ENCODE assay signal across 9 cellular contexts in the genomic region with DNA sequence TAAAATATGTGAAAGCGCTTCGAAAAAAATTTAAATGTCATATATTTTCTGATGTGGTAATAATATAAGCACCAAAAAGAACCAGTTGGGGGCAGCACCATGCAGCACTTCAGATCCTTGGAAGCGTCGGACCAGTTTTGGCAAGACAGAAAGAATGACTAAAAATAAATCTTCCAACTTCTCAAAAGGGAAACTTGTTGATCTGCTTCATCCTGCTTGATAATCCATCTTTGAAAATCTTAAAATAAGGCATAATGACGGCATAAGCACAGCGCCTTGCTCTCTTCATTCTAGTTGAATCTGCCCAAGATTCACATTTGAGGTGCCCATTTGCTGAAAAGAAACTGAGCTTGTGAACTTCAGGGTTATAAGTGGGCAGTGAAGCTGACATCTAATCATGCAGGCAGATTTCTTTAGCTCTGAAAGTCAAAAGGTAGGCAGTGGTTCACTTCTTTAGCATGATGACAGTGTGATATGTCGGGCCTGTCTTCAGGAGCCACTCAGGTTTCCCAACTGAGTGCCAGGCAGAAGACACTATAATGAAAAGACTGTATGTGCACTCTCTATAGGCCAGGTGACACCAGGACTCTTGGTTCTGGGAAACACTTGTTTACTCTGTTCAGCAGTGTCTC. TPM values are rescaled to one million over a fixed set of nuclear protein-coding genes. Genes with fewer than 3 reads are reported as not detected.
DNase-seq lines count a peak whose midpoint lies in the region; ATAC-seq and TF ChIP-seq lines count a peak whose summit lies in the region.
"Had no signal": no experiment of that assay in that cellular context is flagged by ENCODE, and none has a peak within 500 bp of the region (broad histone marks: within the 10 kb centered on the region; RNA-seq: fewer than 3 reads in every experiment).

No MANE protein-coding gene starts in this region.

- no peak overlapping the region for H3K4me3 Mint-ChIP-seq in activated T-cell treated with anti-CD3 and anti-CD28 coated beads, Interleukin-2, amount 50 U/mL, for 24 hours

- H2AFZ ChIP-seq in neuron (ENCODE audit: low read depth, low read length): peak overlapping the region; percentile 8

- H3K36me3 Mint-ChIP-seq in activated T-cell treated with anti-CD3 and anti-CD28 coated beads, Interleukin-2, amount 50 U/mL, for 24 hours (ENCODE audit: low read depth): no peaks in the 10 kb centered on the region

- peak; percentile 72 for TF ChIP-seq CTCF in GM13977 (IDR thresholded peaks at IDR 0.05; ENCODE audit: extremely low read depth, insufficient read depth, missing control alignments)
- TF ChIP-seq CTCF in upper lobe of left lung (IDR thresholded peaks at IDR 0.05): peak; percentile 22 to 67 (median 56)

- H3K27ac Mint-ChIP-seq in activated T-cell treated with anti-CD3 and anti-CD28 coated beads, Interleukin-2, amount 50 U/mL, for 24 hours: no peak overlapping the region

- TF ChIP-seq POLR2A in upper lobe of left lung (IDR thresholded peaks at IDR 0.05): no peak

- DNase-seq in AG08396 (ENCODE audit: low spot score) (peak; percentile 40), GM13977 (ENCODE audit: low spot score) (no peak), NCI-H526 (lab: John Stamatoyannopoulos, UW) (peak; percentile 42 to 83), fibroblast of peridontal ligament (ENCODE audit: extremely low read depth) (peak; percentile 90), upper lobe of left lung (peak in 1 of 2 donors; percentile 57)
- peak; percentile 60 for DNase-seq in activated T-cell treated with anti-CD3 and anti-CD28 coated beads, Interleukin-2, amount 50 U/mL, for 24 hours

- H3K4me1 ChIP-seq in neuron (ENCODE audit: insufficient read depth, low read length): peaks cover 4% of the 10 kb centered on the region
- peaks cover 10 to 19% (median 15%) of the 10 kb centered on the region in 4 donors for H3K4me1 ChIP-seq in upper lobe of left lung

- ATAC-seq in upper lobe of left lung (ENCODE audit: low FRiP score in 2 of 2): peak; percentile 46 to 88
- ATAC-seq in GM21360 (IDR thresholded peaks at IDR 0.05; ENCODE audit: unreplicated experiment): no peak

- no peak for TF ChIP-seq EP300 in upper lobe of left lung (IDR thresholded peaks at IDR 0.05)

- WGBS in upper lobe of left lung, 2 donors: 19 to 24% methylated on average over 7 of the region's 7 CpGs

- no peaks in the 10 kb centered on the region for H3K9me3 ChIP-seq in neuron (ENCODE audit: low read length)
- H3K9me3 ChIP-seq in upper lobe of left lung: no peaks in the 10 kb centered on the region

- peak overlapping the region; percentile 29 to 82 (median 59) for H3K27ac ChIP-seq in upper lobe of left lung
- H3K27ac ChIP-seq: HL-60 had no signal

- no peak overlapping the region for H3K4me3 ChIP-seq in neuron (ENCODE audit: low read length)
- no peak overlapping the region for H3K4me3 ChIP-seq in upper lobe of left lung

- no peaks in the 10 kb centered on the region for H3K9me3 Mint-ChIP-seq in activated T-cell treated with anti-CD3 and anti-CD28 coated beads, Interleukin-2, amount 50 U/mL, for 24 hours

- H3K36me3 ChIP-seq in neuron (ENCODE audit: insufficient read depth, low read length) (no peaks in the 10 kb centered on the region), upper lobe of left lung (no peaks in the 10 kb centered on the region)

- no peaks in the 10 kb centered on the region for H3K27me3 Mint-ChIP-seq in activated T-cell treated with anti-CD3 and anti-CD28 coated beads, Interleukin-2, amount 50 U/mL, for 24 hours

- peaks cover 12% of the 10 kb centered on the region for H3K4me1 Mint-ChIP-seq in activated T-cell treated with anti-CD3 and anti-CD28 coated beads, Interleukin-2, amount 50 U/mL, for 24 hours (ENCODE audit: low read depth)

- peaks cover 9% of the 10 kb centered on the region for H3K27me3 ChIP-seq in neuron (ENCODE audit: insufficient read depth, low read length)
- no peaks in the 10 kb centered on the region for H3K27me3 ChIP-seq in upper lobe of left lung

- in situ Hi-C loops in GM13977 (cut with MboI; ENCODE audit: low pct_unique_long_range_greater_than_20kb, low sequenced_read_pairs, unreplicated experiment): loop anchor here (5.0 to 10.0 kb wide), 3 partner anchors 55 to 215 kb away; partner anchors contain the start of gene TESK2

RNA-seq across cellular contexts. Expression of gene MUTYH, which starts 19.8 kb away (rescaled TPM):
- 100 to 1,000 TPM in 1 of 6 donors, 10 to 100 TPM in 5; 10.3 to 105 (median 24.5) TPM for total RNA-seq in upper lobe of left lung

RNA-seq across cellular contexts. Expression of gene TOE1, which starts 20.0 kb away (rescaled TPM):
- 10 to 100 TPM in 2 of 6 donors, 1 to 10 TPM in 4; 5.4 to 16.6 (median 9.1) TPM for total RNA-seq in upper lobe of left lung

RNA-seq across cellular contexts. Expression of gene HPDL, which starts 33.3 kb away (rescaled TPM):
- 1 to 10 TPM in 1 of 6 donors, under 1 TPM in 2, not detected in 3; 0.30 to 1.3 (median 0.37) TPM for total RNA-seq in upper lobe of left lung
